ENCODE assay signal across 8 cellular contexts in genomic region chr5:144203750-144204596, GRCh38. TPM values are rescaled to one million over a fixed set of nuclear protein-coding genes. Genes with fewer than 3 reads are reported as not detected.
DNase-seq lines count a peak whose midpoint lies in the region; ATAC-seq and TF ChIP-seq lines count a peak whose summit lies in the region.

No MANE protein-coding gene starts in this region.

- in situ Hi-C loops in transverse colon (cut with MboI; ENCODE audit: low pct_ligation_motif_present in 1 of 4, low pct_unique_long_range_greater_than_20kb in 1 of 4, low sequenced_read_pairs in 3 of 4) = loop anchor here in 2 of 4 donors (25.0 kb wide), 2 partner anchors 1633 to 1858 kb away; partner anchors contain the start of gene PRELID2 (in 1 of the 2)

- H3K9me3 ChIP-seq in transverse colon = no peaks in the 10 kb centered on the region

- peaks cover 36% of the 10 kb centered on the region for H3K27me3 ChIP-seq in transverse colon

- peak; percentile 27 for DNase-seq in activated naive CD4-positive, alpha-beta T cell treated with Interleukin-2 at 50 U/mL for 16 hours
- DNase-seq in activated naive CD4-positive, alpha-beta T cell (lab: John Stamatoyannopoulos, UW) = no peak
- peak; percentile 48 to 68 for DNase-seq in Kasumi-1 (lab: John Stamatoyannopoulos, UW)
- peak; percentile 60 to 68 for DNase-seq in SHP77 (lab: John Stamatoyannopoulos, UW)
- DNase-seq in choroid plexus epithelial cell (ENCODE audit: low read depth) = peak; percentile 91
- DNase-seq in left lobe of liver (ENCODE audit: low spot score) = no peak
- DNase-seq in transverse colon = peak; percentile 12

- WGBS in transverse colon (ENCODE audit: low coverage in 1 of 2), 2 donors = 25 to 36% methylated on average over 8 to 10 of the region's 10 CpGs

- peaks cover 0 to 10% (median 5%) of the 10 kb centered on the region in 4 donors for H3K4me1 ChIP-seq in transverse colon

- TF ChIP-seq CTCF in choroid plexus epithelial cell (conservative IDR thresholded peaks at IDR 0.05; ENCODE audit: low read depth, low read length) (peak; percentile 86), transverse colon (IDR thresholded peaks at IDR 0.05) (peak; percentile 79 to 88 (median 81))

- no peaks in the 10 kb centered on the region for H3K36me3 ChIP-seq in transverse colon

- no peak for TF ChIP-seq POLR2A in transverse colon (IDR thresholded peaks at IDR 0.05)

- intact Hi-C loops in transverse colon (cut with DNase I; ENCODE audit: low total_unique reads) = loop anchor here (5.0 kb wide), 1 partner anchor 1843 kb away; no protein-coding TSS in a partner anchor

- peak; percentile 62 for ATAC-seq in GM21737 (IDR thresholded peaks at IDR 0.05; ENCODE audit: unreplicated experiment)
- peak; percentile 89 for ATAC-seq in left lobe of liver

- TF ChIP-seq EP300 in transverse colon (IDR thresholded peaks at IDR 0.05; ENCODE audit: low read depth) = no peak

- H3K4me3 ChIP-seq in choroid plexus epithelial cell (ENCODE audit: low read depth, low read length) = no peak overlapping the region
- no peak overlapping the region for H3K4me3 ChIP-seq in transverse colon

- H3K27ac ChIP-seq in transverse colon = no peak overlapping the region

RNA-seq across cellular contexts. Expression of gene KCTD16, which starts 33.3 kb away (rescaled TPM):
- total RNA-seq in left lobe of liver (0.05 TPM), transverse colon (under 1 TPM in 2 of 4 donors, not detected in 2; under 0.01 to 0.14 TPM)

RNA-seq across cellular contexts. Expression of gene YIPF5, which starts 33.5 kb away (rescaled TPM):
- total RNA-seq in left lobe of liver (18.0 TPM), transverse colon (10 to 100 TPM; 10.1 to 44.4 (median 25.6) TPM)

Comparison
In these comparisons a context has a peak if more than half of its experiments do, and no peak if none do; other contexts are left out.
1. DNase-seq: peak in activated naive CD4-positive, alpha-beta T cell treated with Interleukin-2 at 50 U/mL for 16 hours (single experiment), Kasumi-1 (2 of 2), SHP77 (2 of 2), choroid plexus epithelial cell (single experiment) and transverse colon (single experiment); none in activated naive CD4-positive, alpha-beta T cell (0 of 4) and left lobe of liver (single experiment).